In the genomic region with DNA sequence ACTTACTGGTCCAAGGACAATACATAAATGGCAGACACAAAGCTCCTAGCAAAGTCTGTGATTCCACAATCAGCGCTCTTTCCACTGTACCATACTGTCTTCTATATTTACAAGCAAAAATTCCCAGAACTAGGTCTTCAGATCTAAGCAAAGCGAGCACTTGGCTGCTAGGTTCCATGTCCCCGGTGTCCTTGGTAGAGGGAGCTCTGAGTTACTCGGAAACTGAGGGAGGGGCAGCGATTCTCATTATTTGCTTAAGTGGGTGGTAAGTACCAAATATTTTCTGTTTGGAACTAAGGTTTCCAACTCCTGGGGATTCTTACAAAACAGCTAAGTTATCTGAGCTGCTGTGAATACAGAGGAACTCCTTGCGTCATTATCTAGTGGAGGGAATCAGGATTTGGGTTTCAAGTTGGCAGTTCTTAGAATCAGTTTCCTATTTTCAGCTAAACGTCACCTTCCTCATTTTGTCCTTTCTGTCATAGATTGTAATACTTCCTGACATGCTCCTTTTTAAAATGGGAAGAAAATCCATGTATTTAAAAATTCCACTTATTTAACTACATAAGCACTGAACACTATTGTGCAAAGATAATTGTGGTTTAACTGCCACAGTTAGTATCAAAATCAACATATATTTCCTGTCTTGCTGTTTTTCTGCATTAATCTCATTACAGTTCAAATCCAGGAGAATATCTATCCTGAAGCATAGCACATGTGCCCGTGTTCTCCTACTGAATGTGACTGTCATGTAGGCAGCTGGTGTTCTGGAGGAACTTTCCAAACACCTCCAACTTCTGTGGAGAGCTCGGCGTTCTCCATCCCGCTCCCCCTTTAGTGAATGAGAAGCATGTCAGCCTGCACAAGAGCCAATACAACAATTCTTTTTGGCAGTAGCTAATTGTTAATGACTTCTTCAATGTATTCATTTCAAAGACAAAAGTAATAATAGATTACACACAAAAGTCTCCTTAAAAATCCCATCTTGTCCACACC, we compare ENCODE assay signal across 1 cellular context.
TF ChIP-seq lines count a peak whose summit lies in the region.

No MANE protein-coding gene starts in this region.

TF ChIP-seq in K562, 482 proteins besides CTCF, POLR2A, EP300 and RAD21 (continued from another document):
- TF ChIP-seq, protein P1, sequence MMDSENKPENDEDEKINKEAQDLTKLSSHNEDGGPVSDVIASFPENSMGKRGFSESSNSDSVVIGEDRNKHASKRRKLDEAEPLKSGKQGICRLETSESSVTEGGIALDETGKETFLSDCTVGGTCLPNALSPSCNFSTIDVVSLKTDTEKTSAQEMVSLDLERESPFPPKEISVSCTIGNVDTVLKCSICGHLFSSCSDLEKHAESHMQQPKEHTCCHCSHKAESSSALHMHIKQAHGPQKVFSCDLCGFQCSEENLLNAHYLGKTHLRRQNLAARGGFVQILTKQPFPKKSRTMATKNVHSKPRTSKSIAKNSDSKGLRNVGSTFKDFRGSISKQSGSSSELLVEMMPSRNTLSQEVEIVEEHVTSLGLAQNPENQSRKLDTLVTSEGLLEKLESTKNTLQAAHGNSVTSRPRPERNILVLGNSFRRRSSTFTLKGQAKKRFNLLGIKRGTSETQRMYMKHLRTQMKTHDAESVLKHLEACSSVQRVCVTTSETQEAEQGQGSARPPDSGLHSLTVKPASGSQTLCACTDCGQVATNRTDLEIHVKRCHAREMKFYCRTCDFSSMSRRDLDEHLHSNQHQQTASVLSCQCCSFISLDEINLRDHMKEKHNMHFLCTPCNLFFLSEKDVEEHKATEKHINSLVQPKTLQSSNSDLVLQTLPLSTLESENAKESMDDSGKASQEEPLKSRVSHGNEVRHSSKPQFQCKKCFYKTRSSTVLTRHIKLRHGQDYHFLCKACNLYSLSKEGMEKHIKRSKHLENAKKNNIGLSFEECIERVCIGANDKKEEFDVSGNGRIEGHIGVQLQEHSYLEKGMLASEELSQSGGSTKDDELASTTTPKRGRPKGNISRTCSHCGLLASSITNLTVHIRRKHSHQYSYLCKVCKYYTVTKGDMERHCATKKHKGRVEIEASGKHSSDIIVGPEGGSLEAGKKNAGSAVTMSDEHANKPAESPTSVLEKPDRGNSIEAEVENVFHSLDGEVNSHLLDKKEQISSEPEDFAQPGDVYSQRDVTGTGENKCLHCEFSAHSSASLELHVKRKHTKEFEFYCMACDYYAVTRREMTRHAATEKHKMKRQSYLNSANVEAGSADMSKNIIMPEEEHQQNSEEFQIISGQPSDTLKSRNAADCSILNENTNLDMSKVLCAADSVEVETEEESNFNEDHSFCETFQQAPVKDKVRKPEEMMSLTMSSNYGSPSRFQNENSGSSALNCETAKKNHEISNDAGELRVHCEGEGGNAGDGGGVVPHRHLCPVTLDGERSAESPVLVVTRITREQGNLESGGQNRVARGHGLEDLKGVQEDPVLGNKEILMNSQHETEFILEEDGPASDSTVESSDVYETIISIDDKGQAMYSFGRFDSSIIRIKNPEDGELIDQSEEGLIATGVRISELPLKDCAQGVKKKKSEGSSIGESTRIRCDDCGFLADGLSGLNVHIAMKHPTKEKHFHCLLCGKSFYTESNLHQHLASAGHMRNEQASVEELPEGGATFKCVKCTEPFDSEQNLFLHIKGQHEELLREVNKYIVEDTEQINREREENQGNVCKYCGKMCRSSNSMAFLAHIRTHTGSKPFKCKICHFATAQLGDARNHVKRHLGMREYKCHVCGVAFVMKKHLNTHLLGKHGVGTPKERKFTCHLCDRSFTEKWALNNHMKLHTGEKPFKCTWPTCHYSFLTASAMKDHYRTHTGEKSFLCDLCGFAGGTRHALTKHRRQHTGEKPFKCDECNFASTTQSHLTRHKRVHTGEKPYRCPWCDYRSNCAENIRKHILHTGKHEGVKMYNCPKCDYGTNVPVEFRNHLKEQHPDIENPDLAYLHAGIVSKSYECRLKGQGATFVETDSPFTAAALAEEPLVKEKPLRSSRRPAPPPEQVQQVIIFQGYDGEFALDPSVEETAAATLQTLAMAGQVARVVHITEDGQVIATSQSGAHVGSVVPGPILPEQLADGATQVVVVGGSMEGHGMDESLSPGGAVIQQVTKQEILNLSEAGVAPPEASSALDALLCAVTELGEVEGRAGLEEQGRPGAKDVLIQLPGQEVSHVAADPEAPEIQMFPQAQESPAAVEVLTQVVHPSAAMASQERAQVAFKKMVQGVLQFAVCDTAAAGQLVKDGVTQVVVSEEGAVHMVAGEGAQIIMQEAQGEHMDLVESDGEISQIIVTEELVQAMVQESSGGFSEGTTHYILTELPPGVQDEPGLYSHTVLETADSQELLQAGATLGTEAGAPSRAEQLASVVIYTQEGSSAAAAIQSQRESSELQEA (IDR thresholded peaks at IDR 0.05; ENCODE audit: low read depth) = no peak
- TF ChIP-seq SMAD3 (CRISPR knock-in tag; conservative IDR thresholded peaks at IDR 0.05) = no peak
- TF ChIP-seq ADNP (tag; IDR thresholded peaks at IDR 0.05) = no peak
- TF ChIP-seq TEAD4 (IDR thresholded peaks at IDR 0.05; ENCODE audit: low read length) = peak; percentile 26; the same call in 1 of the 2 replicates
- no peak for TF ChIP-seq TEAD4 (CRISPR knock-in tag; IDR thresholded peaks at IDR 0.05; ENCODE audit: borderline replicate concordance)
- peak; percentile 15; the same call in 1 of the 2 replicates for TF ChIP-seq EP400 (IDR thresholded peaks at IDR 0.05)
- no peak for TF ChIP-seq KDM4B (IDR thresholded peaks at IDR 0.05; ENCODE audit: borderline replicate concordance in 2 of 2, low read depth in 1 of 2)
- no peak for TF ChIP-seq RNF2 (IDR thresholded peaks at IDR 0.05)
- no peak for TF ChIP-seq SETDB1 (IDR thresholded peaks at IDR 0.05; ENCODE audit: low read length)
- peak; percentile 46 for TF ChIP-seq MEIS2 (IDR thresholded peaks at IDR 0.05; ENCODE audit: partially characterized antibody)
- TF ChIP-seq, protein P2, sequence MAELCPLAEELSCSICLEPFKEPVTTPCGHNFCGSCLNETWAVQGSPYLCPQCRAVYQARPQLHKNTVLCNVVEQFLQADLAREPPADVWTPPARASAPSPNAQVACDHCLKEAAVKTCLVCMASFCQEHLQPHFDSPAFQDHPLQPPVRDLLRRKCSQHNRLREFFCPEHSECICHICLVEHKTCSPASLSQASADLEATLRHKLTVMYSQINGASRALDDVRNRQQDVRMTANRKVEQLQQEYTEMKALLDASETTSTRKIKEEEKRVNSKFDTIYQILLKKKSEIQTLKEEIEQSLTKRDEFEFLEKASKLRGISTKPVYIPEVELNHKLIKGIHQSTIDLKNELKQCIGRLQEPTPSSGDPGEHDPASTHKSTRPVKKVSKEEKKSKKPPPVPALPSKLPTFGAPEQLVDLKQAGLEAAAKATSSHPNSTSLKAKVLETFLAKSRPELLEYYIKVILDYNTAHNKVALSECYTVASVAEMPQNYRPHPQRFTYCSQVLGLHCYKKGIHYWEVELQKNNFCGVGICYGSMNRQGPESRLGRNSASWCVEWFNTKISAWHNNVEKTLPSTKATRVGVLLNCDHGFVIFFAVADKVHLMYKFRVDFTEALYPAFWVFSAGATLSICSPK (IDR thresholded peaks at IDR 0.05; ENCODE audit: borderline replicate concordance) = no peak
- TF ChIP-seq SMARCA4 (IDR thresholded peaks at IDR 0.05) = peak; percentile 46; the same call in 1 of the 2 replicates
- no peak for TF ChIP-seq BRD4 (IDR thresholded peaks at IDR 0.05)
- no peak for TF ChIP-seq NRF1 (conservative IDR thresholded peaks at IDR 0.05 in 1 of 2, IDR thresholded peaks at IDR 0.05 in 1 of 2)
- TF ChIP-seq, protein P3, sequence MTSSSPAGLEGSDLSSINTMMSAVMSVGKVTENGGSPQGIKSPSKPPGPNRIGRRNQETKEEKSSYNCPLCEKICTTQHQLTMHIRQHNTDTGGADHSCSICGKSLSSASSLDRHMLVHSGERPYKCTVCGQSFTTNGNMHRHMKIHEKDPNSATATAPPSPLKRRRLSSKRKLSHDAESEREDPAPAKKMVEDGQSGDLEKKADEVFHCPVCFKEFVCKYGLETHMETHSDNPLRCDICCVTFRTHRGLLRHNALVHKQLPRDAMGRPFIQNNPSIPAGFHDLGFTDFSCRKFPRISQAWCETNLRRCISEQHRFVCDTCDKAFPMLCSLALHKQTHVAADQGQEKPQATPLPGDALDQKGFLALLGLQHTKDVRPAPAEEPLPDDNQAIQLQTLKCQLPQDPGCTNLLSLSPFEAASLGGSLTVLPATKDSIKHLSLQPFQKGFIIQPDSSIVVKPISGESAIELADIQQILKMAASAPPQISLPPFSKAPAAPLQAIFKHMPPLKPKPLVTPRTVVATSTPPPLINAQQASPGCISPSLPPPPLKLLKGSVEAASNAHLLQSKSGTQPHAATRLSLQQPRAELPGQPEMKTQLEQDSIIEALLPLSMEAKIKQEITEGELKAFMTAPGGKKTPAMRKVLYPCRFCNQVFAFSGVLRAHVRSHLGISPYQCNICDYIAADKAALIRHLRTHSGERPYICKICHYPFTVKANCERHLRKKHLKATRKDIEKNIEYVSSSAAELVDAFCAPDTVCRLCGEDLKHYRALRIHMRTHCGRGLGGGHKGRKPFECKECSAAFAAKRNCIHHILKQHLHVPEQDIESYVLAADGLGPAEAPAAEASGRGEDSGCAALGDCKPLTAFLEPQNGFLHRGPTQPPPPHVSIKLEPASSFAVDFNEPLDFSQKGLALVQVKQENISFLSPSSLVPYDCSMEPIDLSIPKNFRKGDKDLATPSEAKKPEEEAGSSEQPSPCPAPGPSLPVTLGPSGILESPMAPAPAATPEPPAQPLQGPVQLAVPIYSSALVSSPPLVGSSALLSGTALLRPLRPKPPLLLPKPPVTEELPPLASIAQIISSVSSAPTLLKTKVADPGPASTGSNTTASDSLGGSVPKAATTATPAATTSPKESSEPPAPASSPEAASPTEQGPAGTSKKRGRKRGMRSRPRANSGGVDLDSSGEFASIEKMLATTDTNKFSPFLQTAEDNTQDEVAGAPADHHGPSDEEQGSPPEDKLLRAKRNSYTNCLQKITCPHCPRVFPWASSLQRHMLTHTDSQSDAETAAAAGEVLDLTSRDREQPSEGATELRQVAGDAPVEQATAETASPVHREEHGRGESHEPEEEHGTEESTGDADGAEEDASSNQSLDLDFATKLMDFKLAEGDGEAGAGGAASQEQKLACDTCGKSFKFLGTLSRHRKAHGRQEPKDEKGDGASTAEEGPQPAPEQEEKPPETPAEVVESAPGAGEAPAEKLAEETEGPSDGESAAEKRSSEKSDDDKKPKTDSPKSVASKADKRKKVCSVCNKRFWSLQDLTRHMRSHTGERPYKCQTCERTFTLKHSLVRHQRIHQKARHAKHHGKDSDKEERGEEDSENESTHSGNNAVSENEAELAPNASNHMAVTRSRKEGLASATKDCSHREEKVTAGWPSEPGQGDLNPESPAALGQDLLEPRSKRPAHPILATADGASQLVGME (CRISPR knock-in tag; IDR thresholded peaks at IDR 0.05) = no peak
- no peak for TF ChIP-seq PTTG1 (tag; IDR thresholded peaks at IDR 0.05; ENCODE audit: low read depth)
- TF ChIP-seq LARP7 (IDR thresholded peaks at IDR 0.05) = no peak
